Comparison of ENCODE assay signal across 19 cellular contexts in the genomic region with DNA sequence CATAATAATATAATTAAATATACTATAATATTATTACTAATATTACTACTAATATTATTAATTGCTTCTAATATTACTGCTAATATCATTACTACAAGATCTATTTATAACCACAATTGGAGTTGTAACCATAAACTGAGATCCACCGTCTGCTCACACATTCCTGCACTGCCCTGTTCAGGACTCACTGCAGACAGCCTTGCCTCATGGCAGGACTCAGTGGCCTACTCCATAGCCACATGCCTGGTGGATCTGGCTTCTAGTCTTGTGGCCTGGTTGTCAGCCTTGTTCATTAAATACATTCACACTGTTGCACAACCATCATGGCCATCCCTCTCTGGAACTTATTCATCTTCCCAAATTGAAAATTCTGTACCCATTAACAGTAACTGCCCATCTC. TPM values are rescaled to one million over a fixed set of nuclear protein-coding genes. Genes with fewer than 3 reads are reported as not detected.
"Had no signal": no experiment of that assay in that cellular context is flagged by ENCODE, and none has a peak within 500 bp of the region (broad histone marks: within the 10 kb centered on the region; RNA-seq: fewer than 3 reads in every experiment).

No MANE protein-coding gene starts in this region.

- H3K4me2 ChIP-seq: neural progenitor cell had no signal

- H3K9me3 ChIP-seq: body of pancreas, right atrium auricular region, thyroid gland, upper lobe of right lung had no signal

- ATAC-seq: body of pancreas; foreskin keratinocyte; stimulated activated naive CD8-positive, alpha-beta T cell treated with anti-CD3 and anti-CD28 coated beads, Interleukin-15, Interleukin-2, amounts not matched to agents 100 U/mL and 50 U/mL, for 24 hours had no signal

- H3K36me3 ChIP-seq: neural progenitor cell, thyroid gland, upper lobe of right lung had no signal

- H3K4me3 ChIP-seq: body of pancreas, cardiac muscle cell, lung, neural progenitor cell, right atrium auricular region, thyroid gland, upper lobe of right lung had no signal

- H3K27me3 ChIP-seq: body of pancreas, cardiac muscle cell, neural progenitor cell, right atrium auricular region, thyroid gland, upper lobe of right lung had no signal

- H3K4me1 ChIP-seq: body of pancreas, foreskin keratinocyte, upper lobe of right lung had no signal

- FAIRE-seq: kidney had no signal

- DNase-seq: activated gamma-delta T cell treated with Interleukin-2 at 50 U/mL for 16 hours; activated T-cell treated with anti-CD3 and anti-CD28 coated beads, Interleukin-2, amount 50 U/mL, for 1 hour; anterior cingulate cortex; dermis blood vessel endothelial cell; effector CD8-positive, alpha-beta T cell; foreskin keratinocyte; kidney; naive thymus-derived CD4-positive, alpha-beta T cell; stimulated activated CD4-positive, alpha-beta T cell treated with anti-CD3 and anti-CD28 coated beads, Interleukin-4, amount 100 ng/mL, for 24 hours; stimulated activated naive CD8-positive, alpha-beta T cell treated with anti-CD3 and anti-CD28 coated beads, Interleukin-15, Interleukin-2, amounts not matched to agents 100 U/mL and 50 U/mL, for 24 hours; upper lobe of right lung had no signal

- H2AFZ ChIP-seq: neural progenitor cell had no signal

- H3K9ac ChIP-seq: neural progenitor cell had no signal

- H3K27ac ChIP-seq: body of pancreas, cardiac muscle cell, foreskin keratinocyte, neural progenitor cell, upper lobe of right lung had no signal

RNA-seq across cellular contexts. Expression of gene SRL, which starts 48.0 kb away (rescaled TPM):
- total RNA-seq: body of pancreas; foreskin keratinocyte; naive thymus-derived CD4-positive, alpha-beta T cell; osteoblast; progenitor cell of endocrine pancreas had no signal
- polyA plus RNA-seq: foreskin keratinocyte; naive thymus-derived CD4-positive, alpha-beta T cell had no signal
